In genomic region chr19:2032296-2032941, GRCh38 we compare ENCODE assay signal across 8 cellular contexts. TPM values are rescaled to one million over a fixed set of nuclear protein-coding genes. Genes with fewer than 3 reads are reported as not detected.
DNase-seq lines count a peak whose midpoint lies in the region; ATAC-seq, FAIRE-seq and TF ChIP-seq lines count a peak whose summit lies in the region.

No MANE protein-coding gene starts in this region.

- H3K9ac ChIP-seq in endothelial cell of umbilical vein (replicated peaks; ENCODE audit: extremely low read depth, insufficient read depth, low read length), result no peak overlapping the region

- FAIRE-seq in endothelial cell of umbilical vein (lab: Jason Lieb, UNC), result peak; percentile 99

- TF ChIP-seq POLR2A in endothelial cell of umbilical vein (IDR thresholded peaks at IDR 0.05; ENCODE audit: low read depth, low read length) (peak; percentile 70), tibial nerve (IDR thresholded peaks at IDR 0.05) (peak; percentile 69 to 86)

- H3K9me1 ChIP-seq in endothelial cell of umbilical vein (replicated peaks; ENCODE audit: control insufficient read depth, extremely low read depth, insufficient read depth, low read length), result no peaks in the 10 kb centered on the region

- intact Hi-C loops in activated B cell treated with CpG ODN at 0.5 μM for 24 hours (cut with micrococcal nuclease) (loop anchor here (2.0 kb wide), 1 partner anchor 14 kb away; no protein-coding TSS in a partner anchor), endothelial cell of umbilical vein (cut with micrococcal nuclease) (loop anchor here (1.0 kb wide), 1 partner anchor 15 kb away; no protein-coding TSS in a partner anchor)

- peak overlapping the region; percentile 29 for H3K4me2 ChIP-seq in endothelial cell of umbilical vein (ENCODE audit: insufficient read depth, low read length)

- H3K36me3 ChIP-seq in endothelial cell of umbilical vein (ENCODE audit: control insufficient read depth in 2 of 2, extremely low read depth in 1 of 2, insufficient read depth in 2 of 2, low read length in 2 of 2) (no peaks in the 10 kb centered on the region), tibial nerve (no peaks in the 10 kb centered on the region)

- no peaks in the 10 kb centered on the region for H3K79me2 ChIP-seq in endothelial cell of umbilical vein (ENCODE audit: control insufficient read depth, insufficient read depth, low read length)

- CTCF ChIA-PET in activated B cell treated with CpG ODN at 0.5 μM for 24 hours (lab: Charles Lee), result interaction anchor here (1.3 to 1.7 kb wide), 2 partner anchors 10 to 12 kb away, joined by 4 to 7 read pairs; no protein-coding TSS in a partner anchor
- CTCF ChIA-PET in endothelial cell of umbilical vein (lab: Charles Lee), result interaction anchor here (1.0 to 2.3 kb wide), 6 partner anchors 10 to 283 kb away, joined by 3 to 17 read pairs (median 4); no protein-coding TSS in a partner anchor

- dilution Hi-C loops in endothelial cell of umbilical vein (cut with MboI; ENCODE audit: extremely low pct_ligation_motif_present, low sequenced_read_pairs), result no loop called here

- WGBS in tibial nerve, 2 donors, result 9 to 10% methylated on average over 18 to 19 of the region's 19 CpGs

- H3K27me3 ChIP-seq in endothelial cell of umbilical vein (ENCODE audit: control insufficient read depth in 2 of 2, insufficient read depth in 2 of 2, low read length in 2 of 2) (no peaks in the 10 kb centered on the region), tibial nerve (no peaks in the 10 kb centered on the region)

- ATAC-seq in activated B cell treated with CpG ODN at 0.5 μM for 24 hours (ENCODE audit: low read depth) (peak; percentile 26), GM19395 (IDR thresholded peaks at IDR 0.05; ENCODE audit: unreplicated experiment) (no peak)

- TF ChIP-seq CTCF in activated B cell treated with CpG ODN at 0.5 μM for 24 hours (IDR thresholded peaks at IDR 0.05) (no peak), endothelial cell of umbilical vein (IDR thresholded peaks at IDR 0.05; ENCODE audit: extremely low read depth in 1 of 2, insufficient read depth in 1 of 2, low read depth in 1 of 2, low read length in 2 of 2) (no peak), mesothelial cell of epicardium (IDR thresholded peaks at IDR 0.05; ENCODE audit: unreplicated experiment) (no peak), tibial nerve (IDR thresholded peaks at IDR 0.05) (peak in 1 of 5 experiments; percentile 22)

- TF ChIP-seq EP300 in tibial nerve (IDR thresholded peaks at IDR 0.05), result peak; percentile 99 to 100

- H3K4me1 Mint-ChIP-seq in activated B cell treated with CpG ODN at 0.5 μM for 24 hours (peaks cover 28% of the 10 kb centered on the region), mesothelial cell of epicardium (peaks cover 12% of the 10 kb centered on the region)

- DNase-seq in NCI-H748 (lab: John Stamatoyannopoulos, UW; ENCODE audit: unreplicated experiment), result peak; percentile 7
- no peak for DNase-seq in NCI-H748 treated with DMSO at 0.1 percent for 48 hours (lab: John Stamatoyannopoulos, UW)
- DNase-seq in NCI-H2029 treated with DMSO at 0.1 percent for 48 hours (lab: John Stamatoyannopoulos, UW), result peak; percentile 90
- DNase-seq in activated B cell treated with CpG ODN at 0.5 μM for 24 hours, result no peak
- DNase-seq in endothelial cell of umbilical vein (ENCODE audit: low read depth, low spot score), result peak; percentile 92
- no peak for DNase-seq in mesothelial cell of epicardium (ENCODE audit: low spot score in 2 of 2, unreplicated experiment in 2 of 2)
- peak; percentile 95 to 96 for DNase-seq in tibial nerve (ENCODE audit: low spot score in 2 of 2)

- H3K27me3 Mint-ChIP-seq in activated B cell treated with CpG ODN at 0.5 μM for 24 hours (no peaks in the 10 kb centered on the region), mesothelial cell of epicardium (ENCODE audit: low read depth) (no peaks in the 10 kb centered on the region)

- H3K9me3 Mint-ChIP-seq in activated B cell treated with CpG ODN at 0.5 μM for 24 hours (peaks cover 3% of the 10 kb centered on the region), mesothelial cell of epicardium (no peaks in the 10 kb centered on the region)

- peak overlapping the region; percentile 30 for H2AFZ ChIP-seq in endothelial cell of umbilical vein (ENCODE audit: low read depth, low read length)

- H3K9me3 ChIP-seq in endothelial cell of umbilical vein (replicated peaks; ENCODE audit: control insufficient read depth, insufficient read depth, low read length) (no peaks in the 10 kb centered on the region), tibial nerve (peaks cover 0 to 13% (median 3%) of the 10 kb centered on the region in 4 donors)

- H3K27ac Mint-ChIP-seq in activated B cell treated with CpG ODN at 0.5 μM for 24 hours (peak overlapping the region; percentile 64), mesothelial cell of epicardium (peak overlapping the region; percentile 78)

- no TSS peak for BruUV-seq in endothelial cell of umbilical vein (replicated peaks; lab: Mats Ljungman, UMichigan)

- H3K4me3 Mint-ChIP-seq in activated B cell treated with CpG ODN at 0.5 μM for 24 hours, result peak overlapping the region; percentile 46
- no peak overlapping the region for H3K4me3 Mint-ChIP-seq in mesothelial cell of epicardium

- peaks cover 17% of the 10 kb centered on the region for H3K4me1 ChIP-seq in endothelial cell of umbilical vein (ENCODE audit: control insufficient read depth, extremely low read depth, insufficient read depth, low read length)
- H3K4me1 ChIP-seq in tibial nerve, result peaks cover 0 to 69% (median 53%) of the 10 kb centered on the region in 4 donors

- H4K20me1 ChIP-seq in endothelial cell of umbilical vein (replicated peaks; ENCODE audit: control insufficient read depth, extremely low read depth, insufficient read depth, low read length), result no peaks in the 10 kb centered on the region

- H3K36me3 Mint-ChIP-seq in activated B cell treated with CpG ODN at 0.5 μM for 24 hours (ENCODE audit: low read depth) (peaks cover under 1% of the 10 kb centered on the region), mesothelial cell of epicardium (no peaks in the 10 kb centered on the region)

- POLR2A ChIA-PET in activated B cell treated with CpG ODN at 0.5 μM for 24 hours (lab: Charles Lee) (interaction anchor here (0.5 to 59.1 kb wide), 7 partner anchors 9 to 763 kb away, joined by 3 to 2723 read pairs (median 4); partner anchors contain the start of genes CIRBP, IZUMO4, MKNK2 and MOB3A), endothelial cell of umbilical vein (lab: Charles Lee) (no interaction called here)

- H3K27ac ChIP-seq in endothelial cell of umbilical vein (ENCODE audit: insufficient read depth, low read depth, low read length), result peak overlapping the region; percentile 60
- peak overlapping the region; percentile 88 to 98 (median 98) for H3K27ac ChIP-seq in tibial nerve

- H3K4me3 ChIP-seq in endothelial cell of umbilical vein (replicated peaks in 1 of 3; ENCODE audit: insufficient read depth in 1 of 3, low read depth in 1 of 3, low read length in 3 of 3), result no peak overlapping the region
- H3K4me3 ChIP-seq in tibial nerve, result peak overlapping the region in 2 of 4 donors; percentile 15 to 16

TF ChIP-seq in endothelial cell of umbilical vein, 7 proteins besides CTCF, POLR2A, EP300 and RAD21:
- TF ChIP-seq POLR2AphosphoS5 (IDR thresholded peaks at IDR 0.05; ENCODE audit: insufficient read depth, low read depth, low read length) (peak; percentile 97), MYC (IDR thresholded peaks at IDR 0.05; ENCODE audit: low read depth, low read length) (no peak), EZH2 (IDR thresholded peaks at IDR 0.05; ENCODE audit: borderline replicate concordance, low read depth, low read length, severe bottlenecking) (no peak), MAX (IDR thresholded peaks at IDR 0.05; ENCODE audit: insufficient read depth, insufficient read length) (no peak), FOS (IDR thresholded peaks at IDR 0.05; ENCODE audit: borderline replicate concordance, insufficient read depth, low read length) (peak; percentile 46), GATA2 (IDR thresholded peaks at IDR 0.05; ENCODE audit: insufficient read depth, insufficient read length, low read depth, low read length) (no peak), JUN (IDR thresholded peaks at IDR 0.05; ENCODE audit: borderline replicate concordance, insufficient read depth, insufficient read length, low read depth) (no peak)

RNA-seq across cellular contexts. Expression of gene BTBD2, which starts 16.9 kb away (rescaled TPM):
- total RNA-seq in activated B cell treated with CpG ODN at 0.5 μM for 24 hours (55.1 and 57.3 TPM in 2 replicates), endothelial cell of umbilical vein (73.1 and 78.2 TPM in 2 replicates), mesothelial cell of epicardium (112 to 118 TPM (median 114 TPM) in 3 replicates), tibial nerve (10 to 100 TPM; 54.0 to 94.5 (median 73.5) TPM)
- 59.2 and 76.1 TPM in 2 replicates for polyA plus RNA-seq in endothelial cell of umbilical vein
- 25.7 and 39.0 TPM in 2 replicates for polyA plus RNA-seq in endothelial cell of umbilical vein (2011; cell fraction: cytosol; rRNA removed)
- polyA plus RNA-seq in endothelial cell of umbilical vein (2011; cell fraction: nucleus; rRNA removed), result 28.3 and 30.7 TPM in 2 replicates
- 70.1 and 98.8 TPM in 2 replicates for polyA plus RNA-seq in endothelial cell of umbilical vein (2012)
- 30.8 and 35.3 TPM in 2 replicates for polyA minus RNA-seq in endothelial cell of umbilical vein
- polyA minus RNA-seq in endothelial cell of umbilical vein (2011; cell fraction: cytosol; rRNA and poly(A)+ RNA removed), result 32.0 TPM
- 9.5 and 22.0 TPM in 2 replicates for polyA minus RNA-seq in endothelial cell of umbilical vein (2011; cell fraction: nucleus; rRNA and poly(A)+ RNA removed)

RNA-seq across cellular contexts. Expression of gene MKNK2, which starts 18.6 kb away (rescaled TPM):
- total RNA-seq in activated B cell treated with CpG ODN at 0.5 μM for 24 hours, result 1,134 and 1,197 TPM in 2 replicates
- 86.1 and 87.5 TPM in 2 replicates for total RNA-seq in endothelial cell of umbilical vein
- 65.1 and 96.2 TPM in 2 replicates for polyA plus RNA-seq in endothelial cell of umbilical vein
- 48.6 and 60.6 TPM in 2 replicates for polyA plus RNA-seq in endothelial cell of umbilical vein (2011; cell fraction: cytosol; rRNA removed)
- 51.3 and 66.9 TPM in 2 replicates for polyA plus RNA-seq in endothelial cell of umbilical vein (2011; cell fraction: nucleus; rRNA removed)
- 45.6 and 62.3 TPM in 2 replicates for polyA plus RNA-seq in endothelial cell of umbilical vein (2012)
- polyA minus RNA-seq in endothelial cell of umbilical vein, result 49.2 and 82.5 TPM in 2 replicates
- 111 TPM for polyA minus RNA-seq in endothelial cell of umbilical vein (2011; cell fraction: cytosol; rRNA and poly(A)+ RNA removed)
- 19.7 and 28.4 TPM in 2 replicates for polyA minus RNA-seq in endothelial cell of umbilical vein (2011; cell fraction: nucleus; rRNA and poly(A)+ RNA removed)
- 92.6 to 97.1 TPM (median 95.9 TPM) in 3 replicates for total RNA-seq in mesothelial cell of epicardium
- total RNA-seq in tibial nerve, result 100 to 1,000 TPM; 126 to 265 (median 152) TPM

Comparison
In these comparisons a context has a peak if more than half of its experiments do, and no peak if none do; other contexts are left out.
1. DNase-seq: peak in NCI-H748 (single experiment), NCI-H2029 treated with DMSO at 0.1 percent for 48 hours (single experiment), endothelial cell of umbilical vein (single experiment) and tibial nerve (2 of 2); none in NCI-H748 treated with DMSO at 0.1 percent for 48 hours (single experiment), activated B cell treated with CpG ODN at 0.5 μM for 24 hours (single experiment) and mesothelial cell of epicardium (0 of 2).